13 cellular contexts compared by ENCODE assay signal in the genomic region with DNA sequence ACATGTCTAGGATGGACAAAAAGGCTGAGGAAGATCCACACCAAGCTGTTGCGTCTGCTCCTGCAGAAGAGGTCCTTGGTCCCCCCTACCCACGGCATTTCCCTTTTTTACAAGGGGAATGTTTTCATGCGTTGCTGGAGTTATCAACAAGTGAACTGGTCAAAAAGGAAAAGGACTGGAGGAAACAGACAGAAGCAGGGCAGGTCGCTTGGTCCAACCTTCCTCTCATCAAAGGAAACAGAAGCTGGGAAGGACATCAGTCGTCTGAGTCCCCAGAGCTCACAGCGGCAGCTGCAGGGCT. TPM values are rescaled to one million over a fixed set of nuclear protein-coding genes. Genes with fewer than 3 reads are reported as not detected.
DNase-seq lines count a peak whose midpoint lies in the region; ATAC-seq and TF ChIP-seq lines count a peak whose summit lies in the region.
"Had no signal": no experiment of that assay in that cellular context is flagged by ENCODE, and none has a peak within 500 bp of the region (broad histone marks: within the 10 kb centered on the region; RNA-seq: fewer than 3 reads in every experiment).

No MANE protein-coding gene starts in this region.

- CTCF ChIA-PET in CD8-positive, alpha-beta memory T cell (lab: Charles Lee), result interaction anchor here (1.0 to 2.3 kb wide), 5 partner anchors 13 to 99 kb away, joined by 4 to 16 read pairs (median 5); no protein-coding TSS in a partner anchor

- peak overlapping the region; percentile 38 for H3K27ac ChIP-seq in CD8-positive, alpha-beta memory T cell (ENCODE audit: low read depth, low read length)
- H3K27ac ChIP-seq in gastroesophageal sphincter (peak overlapping the region; percentile 22 to 96 (median 92)), smooth muscle cell (ENCODE audit: low read depth) (peak overlapping the region; percentile 24), foreskin keratinocyte (no peak overlapping the region)

- TF ChIP-seq CTCF in gastroesophageal sphincter (IDR thresholded peaks at IDR 0.05) (no peak), smooth muscle cell (IDR thresholded peaks at IDR 0.05; ENCODE audit: borderline replicate concordance, insufficient read depth, poor library complexity, severe bottlenecking) (no peak), foreskin keratinocyte (conservative IDR thresholded peaks at IDR 0.05) (no peak)

- WGBS in gastroesophageal sphincter (ENCODE audit: low coverage in 1 of 2), 2 donors, result 20 to 83% methylated on average over 1 to 6 of the region's 6 CpGs
- WGBS in smooth muscle cell (ENCODE audit: low lambda C conversion rate), result 74% methylated on average over 6 of the region's 6 CpGs

- ATAC-seq in T-helper 17 cell, result no peak
- no peak for ATAC-seq in gastroesophageal sphincter
- no peak for ATAC-seq in HG02571 (IDR thresholded peaks at IDR 0.05; ENCODE audit: unreplicated experiment)
- no peak for ATAC-seq in foreskin keratinocyte

- no peaks in the 10 kb centered on the region for H3K27me3 ChIP-seq in CD8-positive, alpha-beta memory T cell (ENCODE audit: insufficient read depth, low read length, poor library complexity, severe bottlenecking)
- H3K27me3 ChIP-seq in gastroesophageal sphincter (no peaks in the 10 kb centered on the region), smooth muscle cell (ENCODE audit: low read depth) (no peaks in the 10 kb centered on the region), foreskin keratinocyte (no peaks in the 10 kb centered on the region)
- H3K27me3 ChIP-seq: left lung had no signal

- H3K4me3 ChIP-seq in CD8-positive, alpha-beta memory T cell (ENCODE audit: low read length), result no peak overlapping the region
- H3K4me3 ChIP-seq in gastroesophageal sphincter (no peak overlapping the region), smooth muscle cell (no peak overlapping the region)
- H3K4me3 ChIP-seq: left lung had no signal

- no peaks in the 10 kb centered on the region for H3K9me3 ChIP-seq in CD8-positive, alpha-beta memory T cell (ENCODE audit: low read length)
- H3K9me3 ChIP-seq in T-helper 17 cell (ENCODE audit: control insufficient read depth, low read length, poor library complexity, severe bottlenecking), result no peaks in the 10 kb centered on the region
- H3K9me3 ChIP-seq in gastroesophageal sphincter, result no peaks in the 10 kb centered on the region
- H3K9me3 ChIP-seq in smooth muscle cell (replicated peaks; ENCODE audit: low read depth), result no peaks in the 10 kb centered on the region
- H3K9me3 ChIP-seq: left lung had no signal

- peak overlapping the region; percentile 45 for H3K4me2 ChIP-seq in smooth muscle cell

- peaks cover 71% of the 10 kb centered on the region for H3K79me2 ChIP-seq in smooth muscle cell (ENCODE audit: low read depth)

- peak overlapping the region in 7 of 8 donors; percentile 43 to 93 (median 87) for H3K27ac Mint-ChIP-seq in CD8-positive, alpha-beta memory T cell
- peak overlapping the region; percentile 86 for H3K27ac Mint-ChIP-seq in T-helper 17 cell
- H3K27ac Mint-ChIP-seq: stimulated activated naive B cell treated with anti-CD40 and anti-IgM and Interleukin-4, amounts not matched to agents 10 μg/mL and 1 μg/mL and 100 μg/mL, for 72 hours had no signal

- peaks cover 19 to 54% (median 23%) of the 10 kb centered on the region in 3 donors for H3K4me1 Mint-ChIP-seq in CD8-positive, alpha-beta memory T cell
- H3K4me1 Mint-ChIP-seq in T-helper 17 cell, result peaks cover 21% of the 10 kb centered on the region

- TF ChIP-seq EP300 in gastroesophageal sphincter (IDR thresholded peaks at IDR 0.05), result no peak

- H4K20me1 ChIP-seq in smooth muscle cell (ENCODE audit: low read depth), result peaks cover 98% of the 10 kb centered on the region

- H3K4me1 ChIP-seq in CD8-positive, alpha-beta memory T cell (ENCODE audit: insufficient read depth, low read length), result peaks cover 21% of the 10 kb centered on the region
- H3K4me1 ChIP-seq in gastroesophageal sphincter, result peaks cover 0 to 95% (median 53%) of the 10 kb centered on the region in 3 donors
- H3K4me1 ChIP-seq in smooth muscle cell (ENCODE audit: low read depth), result peaks cover 22% of the 10 kb centered on the region
- peaks cover 6% of the 10 kb centered on the region for H3K4me1 ChIP-seq in foreskin keratinocyte

- no peak overlapping the region for H3K9ac ChIP-seq in smooth muscle cell (ENCODE audit: low read depth)

- H3K36me3 Mint-ChIP-seq in CD8-positive, alpha-beta memory T cell, result peaks cover 0 to 21% (median 1%) of the 10 kb centered on the region in 3 donors
- H3K36me3 Mint-ChIP-seq in T-helper 17 cell (ENCODE audit: low read depth), result no peaks in the 10 kb centered on the region

- no peaks in the 10 kb centered on the region for H3K36me3 ChIP-seq in CD8-positive, alpha-beta memory T cell (ENCODE audit: insufficient read depth, low read length)
- H3K36me3 ChIP-seq in gastroesophageal sphincter (peaks cover 0 to 2% of the 10 kb centered on the region in 2 donors), smooth muscle cell (ENCODE audit: low read depth) (no peaks in the 10 kb centered on the region)

- POLR2A ChIA-PET in CD8-positive, alpha-beta memory T cell (lab: Charles Lee), result interaction anchor here (1.0 kb wide), 1 partner anchor 22 kb away, joined by 4 read pairs; no protein-coding TSS in a partner anchor

- peak overlapping the region in 3 of 7 donors; percentile 38 to 75 (median 58) for H3K4me3 Mint-ChIP-seq in CD8-positive, alpha-beta memory T cell
- peak overlapping the region; percentile 56 for H3K4me3 Mint-ChIP-seq in T-helper 17 cell
- H3K4me3 Mint-ChIP-seq: neural crest cell; stimulated activated naive B cell treated with anti-CD40 and anti-IgM and Interleukin-4, amounts not matched to agents 10 μg/mL and 1 μg/mL and 100 μg/mL, for 72 hours had no signal

- no peaks in the 10 kb centered on the region for H3F3A ChIP-seq in smooth muscle cell (ENCODE audit: low read depth)

- no peak for DNase-seq in CD8-positive, alpha-beta memory T cell
- DNase-seq in T-helper 17 cell (no peak), smooth muscle cell (lab: John Stamatoyannopoulos, UW; ENCODE audit: unreplicated experiment) (no peak), DMS153 treated with DMSO at 0.1 percent for 48 hours (lab: John Stamatoyannopoulos, UW; ENCODE audit: unreplicated experiment) (no peak), NCI-H2107 (lab: John Stamatoyannopoulos, UW) (no peak), foreskin keratinocyte (no peak)
- DNase-seq: C1 segment of cervical spinal cord; stimulated activated naive B cell treated with anti-CD40 and anti-IgM and Interleukin-4, amounts not matched to agents 10 μg/mL and 1 μg/mL and 100 μg/mL, for 72 hours had no signal

- no peaks in the 10 kb centered on the region for H3K9me3 Mint-ChIP-seq in CD8-positive, alpha-beta memory T cell
- H3K9me3 Mint-ChIP-seq: activated T-helper 2 cell treated with anti-CD3 and anti-CD28 coated beads, Interferon-gamma antibody, Interleukin-2, Interleukin-4, amounts not matched to agents 10 μg/mL and 5 μg/mL and 100 μg/mL, durations not matched to agents 14 hours and 24 hours and 36 hours; neural crest cell; stimulated activated naive B cell treated with anti-CD40 and anti-IgM and Interleukin-4, amounts not matched to agents 10 μg/mL and 1 μg/mL and 100 μg/mL, for 72 hours had no signal

- TF ChIP-seq POLR2A in gastroesophageal sphincter (IDR thresholded peaks at IDR 0.05), result no peak

- H2AFZ ChIP-seq in smooth muscle cell (ENCODE audit: low read depth), result no peak overlapping the region

- no peaks in the 10 kb centered on the region for H3K27me3 Mint-ChIP-seq in CD8-positive, alpha-beta memory T cell
- H3K27me3 Mint-ChIP-seq in T-helper 17 cell, result no peaks in the 10 kb centered on the region
- H3K27me3 Mint-ChIP-seq: stimulated activated naive B cell treated with anti-CD40 and anti-IgM and Interleukin-4, amounts not matched to agents 10 μg/mL and 1 μg/mL and 100 μg/mL, for 72 hours had no signal

RNA-seq across cellular contexts. Expression of a gene that starts 26.1 kb away (rescaled TPM):
- total RNA-seq in CD8-positive, alpha-beta memory T cell, result 100 to 1,000 TPM; 215 to 230 TPM
- polyA plus RNA-seq in CD8-positive, alpha-beta memory T cell, result 58.4 TPM
- total RNA-seq in T-helper 17 cell, result 100 to 1,000 TPM; 272 to 318 TPM
- total RNA-seq in gastroesophageal sphincter, result 100 to 1,000 TPM; 105 to 248 (median 172) TPM
- 59.2 and 62.1 TPM in 2 replicates for total RNA-seq in smooth muscle cell
- 70.9 and 107 TPM in 2 replicates for polyA plus RNA-seq in smooth muscle cell
- 184 and 213 TPM in 2 replicates for total RNA-seq in foreskin keratinocyte
- 190 and 238 TPM in 2 replicates for polyA plus RNA-seq in foreskin keratinocyte

RNA-seq across cellular contexts. Expression of a gene that starts 44.7 kb away (rescaled TPM):
- 100 to 1,000 TPM in 1 of 2 experiments, 10 to 100 TPM in 1; 97.6 to 106 TPM for total RNA-seq in CD8-positive, alpha-beta memory T cell
- 0.26 TPM for polyA plus RNA-seq in CD8-positive, alpha-beta memory T cell
- 1 to 10 TPM in 1 of 2 donors, under 1 TPM in 1; 0.42 to 1.3 TPM for total RNA-seq in T-helper 17 cell
- total RNA-seq in gastroesophageal sphincter, result 1 to 10 TPM in 1 of 4 donors, under 1 TPM in 1, not detected in 2; 0.92 to 2.0 TPM
- total RNA-seq in smooth muscle cell, result 2.1 and 5.3 TPM in 2 replicates
- 9.0 and 13.3 TPM in 2 replicates for polyA plus RNA-seq in smooth muscle cell
- 24.1 and 26.3 TPM in 2 replicates for total RNA-seq in foreskin keratinocyte
- polyA plus RNA-seq in foreskin keratinocyte, result 27.5 and 27.9 TPM in 2 replicates

RNA-seq across cellular contexts. Expression of a gene that starts 52.6 kb away (rescaled TPM):
- 10 to 100 TPM; 68.6 to 69.0 TPM for total RNA-seq in CD8-positive, alpha-beta memory T cell
- polyA plus RNA-seq in CD8-positive, alpha-beta memory T cell, result 21.6 TPM
- 10 to 100 TPM; 22.4 to 33.6 TPM for total RNA-seq in T-helper 17 cell
- total RNA-seq in gastroesophageal sphincter, result 10 to 100 TPM in 2 of 4 donors, 1 to 10 TPM in 2; 6.0 to 19.9 (median 10.7) TPM
- 5.8 and 6.6 TPM in 2 replicates for total RNA-seq in smooth muscle cell
- polyA plus RNA-seq in smooth muscle cell, result 16.4 and 21.3 TPM in 2 replicates
- total RNA-seq in foreskin keratinocyte, result 16.6 and 26.3 TPM in 2 replicates
- polyA plus RNA-seq in foreskin keratinocyte, result 23.3 and 26.3 TPM in 2 replicates

RNA-seq across cellular contexts. Expression of a gene that starts 52.7 kb away (rescaled TPM):
- total RNA-seq in CD8-positive, alpha-beta memory T cell, result 10 to 100 TPM; 51.7 to 56.2 TPM
- 122 TPM for polyA plus RNA-seq in CD8-positive, alpha-beta memory T cell
- total RNA-seq in T-helper 17 cell (100 to 1,000 TPM; 235 to 398 TPM), gastroesophageal sphincter (10 to 100 TPM; 19.5 to 27.8 (median 22.3) TPM), smooth muscle cell (6.5 and 10.1 TPM in 2 replicates), foreskin keratinocyte (7.6 and 7.8 TPM in 2 replicates)
- polyA plus RNA-seq in smooth muscle cell (16.2 and 17.3 TPM in 2 replicates), foreskin keratinocyte (7.8 and 8.1 TPM in 2 replicates)

RNA-seq across cellular contexts. Expression of a gene that starts 52.8 kb away (rescaled TPM):
- total RNA-seq in CD8-positive, alpha-beta memory T cell, result 100 to 1,000 TPM; 338 to 348 TPM
- 490 TPM for polyA plus RNA-seq in CD8-positive, alpha-beta memory T cell
- total RNA-seq in T-helper 17 cell (100 to 1,000 TPM; 130 to 158 TPM), gastroesophageal sphincter (100 to 1,000 TPM in 2 of 4 donors, 10 to 100 TPM in 2; 64.9 to 103 (median 92.9) TPM), smooth muscle cell (72.5 and 143 TPM in 2 replicates), foreskin keratinocyte (174 and 188 TPM in 2 replicates)
- polyA plus RNA-seq in smooth muscle cell (200 and 216 TPM in 2 replicates), foreskin keratinocyte (312 and 330 TPM in 2 replicates)
